ENCODE assay signal across 2 cellular contexts in genomic region chr16:67964477-67965131, GRCh38.
TF ChIP-seq lines count a peak whose summit lies in the region.

No MANE protein-coding gene starts in this region.

TF ChIP-seq in SK-N-SH, 30 proteins besides CTCF, POLR2A, EP300 and RAD21 (continued from another document):
- TF ChIP-seq, protein P1, sequence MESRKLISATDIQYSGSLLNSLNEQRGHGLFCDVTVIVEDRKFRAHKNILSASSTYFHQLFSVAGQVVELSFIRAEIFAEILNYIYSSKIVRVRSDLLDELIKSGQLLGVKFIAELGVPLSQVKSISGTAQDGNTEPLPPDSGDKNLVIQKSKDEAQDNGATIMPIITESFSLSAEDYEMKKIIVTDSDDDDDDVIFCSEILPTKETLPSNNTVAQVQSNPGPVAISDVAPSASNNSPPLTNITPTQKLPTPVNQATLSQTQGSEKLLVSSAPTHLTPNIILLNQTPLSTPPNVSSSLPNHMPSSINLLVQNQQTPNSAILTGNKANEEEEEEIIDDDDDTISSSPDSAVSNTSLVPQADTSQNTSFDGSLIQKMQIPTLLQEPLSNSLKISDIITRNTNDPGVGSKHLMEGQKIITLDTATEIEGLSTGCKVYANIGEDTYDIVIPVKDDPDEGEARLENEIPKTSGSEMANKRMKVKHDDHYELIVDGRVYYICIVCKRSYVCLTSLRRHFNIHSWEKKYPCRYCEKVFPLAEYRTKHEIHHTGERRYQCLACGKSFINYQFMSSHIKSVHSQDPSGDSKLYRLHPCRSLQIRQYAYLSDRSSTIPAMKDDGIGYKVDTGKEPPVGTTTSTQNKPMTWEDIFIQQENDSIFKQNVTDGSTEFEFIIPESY (IDR thresholded peaks at IDR 0.05; ENCODE audit: borderline replicate concordance, low read depth) = no peak
- TF ChIP-seq RXRA (IDR thresholded peaks at IDR 0.05; ENCODE audit: borderline replicate concordance, low read depth) (no peak), MEF2A (IDR thresholded peaks at IDR 0.05; ENCODE audit: borderline replicate concordance, low read depth) (no peak), ELF1 (IDR thresholded peaks at IDR 0.05) (no peak), GATA2 (CRISPR knock-in tag; IDR thresholded peaks at IDR 0.05) (no peak), RFX5 (IDR thresholded peaks at IDR 0.05; ENCODE audit: low read length) (no peak), CHD2 (IDR thresholded peaks at IDR 0.05; ENCODE audit: low read length, partially characterized antibody) (no peak), GABPA (IDR thresholded peaks at IDR 0.05; ENCODE audit: low read depth) (no peak), JUND (IDR thresholded peaks at IDR 0.05) (no peak), YY1 (IDR thresholded peaks at IDR 0.05; ENCODE audit: low read depth) (no peak), SMC3 (IDR thresholded peaks at IDR 0.05; ENCODE audit: low read depth, low read length) (no peak), TCF12 (IDR thresholded peaks at IDR 0.05) (no peak), MXI1 (IDR thresholded peaks at IDR 0.05; ENCODE audit: low read depth, low read length) (no peak), SIN3A (IDR thresholded peaks at IDR 0.05; ENCODE audit: borderline replicate concordance, low read depth, low read length) (no peak), NFIC (IDR thresholded peaks at IDR 0.05; ENCODE audit: borderline replicate concordance) (no peak), FOXM1 (IDR thresholded peaks at IDR 0.05; ENCODE audit: low read depth) (no peak), RCOR1 (IDR thresholded peaks at IDR 0.05; ENCODE audit: low read length) (no peak)
- TF ChIP-seq, protein P2, sequence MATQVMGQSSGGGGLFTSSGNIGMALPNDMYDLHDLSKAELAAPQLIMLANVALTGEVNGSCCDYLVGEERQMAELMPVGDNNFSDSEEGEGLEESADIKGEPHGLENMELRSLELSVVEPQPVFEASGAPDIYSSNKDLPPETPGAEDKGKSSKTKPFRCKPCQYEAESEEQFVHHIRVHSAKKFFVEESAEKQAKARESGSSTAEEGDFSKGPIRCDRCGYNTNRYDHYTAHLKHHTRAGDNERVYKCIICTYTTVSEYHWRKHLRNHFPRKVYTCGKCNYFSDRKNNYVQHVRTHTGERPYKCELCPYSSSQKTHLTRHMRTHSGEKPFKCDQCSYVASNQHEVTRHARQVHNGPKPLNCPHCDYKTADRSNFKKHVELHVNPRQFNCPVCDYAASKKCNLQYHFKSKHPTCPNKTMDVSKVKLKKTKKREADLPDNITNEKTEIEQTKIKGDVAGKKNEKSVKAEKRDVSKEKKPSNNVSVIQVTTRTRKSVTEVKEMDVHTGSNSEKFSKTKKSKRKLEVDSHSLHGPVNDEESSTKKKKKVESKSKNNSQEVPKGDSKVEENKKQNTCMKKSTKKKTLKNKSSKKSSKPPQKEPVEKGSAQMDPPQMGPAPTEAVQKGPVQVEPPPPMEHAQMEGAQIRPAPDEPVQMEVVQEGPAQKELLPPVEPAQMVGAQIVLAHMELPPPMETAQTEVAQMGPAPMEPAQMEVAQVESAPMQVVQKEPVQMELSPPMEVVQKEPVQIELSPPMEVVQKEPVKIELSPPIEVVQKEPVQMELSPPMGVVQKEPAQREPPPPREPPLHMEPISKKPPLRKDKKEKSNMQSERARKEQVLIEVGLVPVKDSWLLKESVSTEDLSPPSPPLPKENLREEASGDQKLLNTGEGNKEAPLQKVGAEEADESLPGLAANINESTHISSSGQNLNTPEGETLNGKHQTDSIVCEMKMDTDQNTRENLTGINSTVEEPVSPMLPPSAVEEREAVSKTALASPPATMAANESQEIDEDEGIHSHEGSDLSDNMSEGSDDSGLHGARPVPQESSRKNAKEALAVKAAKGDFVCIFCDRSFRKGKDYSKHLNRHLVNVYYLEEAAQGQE (IDR thresholded peaks at IDR 0.05; ENCODE audit: low read depth, low read length) = no peak
- TF ChIP-seq, protein P3, sequence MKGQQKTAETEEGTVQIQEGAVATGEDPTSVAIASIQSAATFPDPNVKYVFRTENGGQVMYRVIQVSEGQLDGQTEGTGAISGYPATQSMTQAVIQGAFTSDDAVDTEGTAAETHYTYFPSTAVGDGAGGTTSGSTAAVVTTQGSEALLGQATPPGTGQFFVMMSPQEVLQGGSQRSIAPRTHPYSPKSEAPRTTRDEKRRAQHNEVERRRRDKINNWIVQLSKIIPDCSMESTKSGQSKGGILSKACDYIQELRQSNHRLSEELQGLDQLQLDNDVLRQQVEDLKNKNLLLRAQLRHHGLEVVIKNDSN (IDR thresholded peaks at IDR 0.05; ENCODE audit: borderline replicate concordance, low read depth) = no peak

TF ChIP-seq in SK-N-SH treated with all-trans-retinoic acid at 6 μM for 48 hours, 23 proteins besides CTCF, POLR2A, EP300 and RAD21 (continued from another document):
- no peak for TF ChIP-seq POU6F1 (CRISPR knock-in tag; IDR thresholded peaks at IDR 0.05; ENCODE audit: borderline replicate concordance, low read depth)
- TF ChIP-seq CSDC2 (CRISPR knock-in tag; IDR thresholded peaks at IDR 0.05) = no peak
- TF ChIP-seq BACH2 (CRISPR knock-in tag; IDR thresholded peaks at IDR 0.05; ENCODE audit: borderline replicate concordance) = no peak
TF ChIP-seq in SK-N-SH treated with all-trans-retinoic acid at 6 μM for 48 hours: peak in this region for 0.
